7 cellular contexts compared by ENCODE assay signal in genomic region chr18:58541789-58542425, GRCh38.
DNase-seq lines count a peak whose midpoint lies in the region; ATAC-seq and TF ChIP-seq lines count a peak whose summit lies in the region.

No MANE protein-coding gene starts in this region.

- H3K4me1 Mint-ChIP-seq in type B pancreatic cell (ENCODE audit: unreplicated experiment) = peaks cover 56% of the 10 kb centered on the region
- H3K4me1 Mint-ChIP-seq in glutamatergic neuron (ENCODE audit: low read depth, unreplicated experiment) = no peaks in the 10 kb centered on the region

- no peak overlapping the region for H3K4me3 Mint-ChIP-seq in type B pancreatic cell
- H3K4me3 Mint-ChIP-seq in glutamatergic neuron (ENCODE audit: unreplicated experiment) = no peak overlapping the region

- peaks cover 4% of the 10 kb centered on the region for H3K27me3 Mint-ChIP-seq in type B pancreatic cell
- peaks cover 3% of the 10 kb centered on the region for H3K27me3 Mint-ChIP-seq in glutamatergic neuron (ENCODE audit: unreplicated experiment)

- H3K9me3 Mint-ChIP-seq in type B pancreatic cell (peaks cover 10% of the 10 kb centered on the region), glutamatergic neuron (ENCODE audit: unreplicated experiment) (no peaks in the 10 kb centered on the region)

- H3K27ac Mint-ChIP-seq in type B pancreatic cell (peak overlapping the region; percentile 47), glutamatergic neuron (ENCODE audit: unreplicated experiment) (no peak overlapping the region)

- ATAC-seq in GM18511 (IDR thresholded peaks at IDR 0.05; ENCODE audit: unreplicated experiment) (peak; percentile 63), HG02623 (IDR thresholded peaks at IDR 0.05; ENCODE audit: unreplicated experiment) (peak; percentile 47)

- DNase-seq in NCI-H226 (peak; percentile 95), iris pigment epithelial cell (ENCODE audit: low read depth) (peak; percentile 99), type B pancreatic cell (ENCODE audit: extremely low spot score, unreplicated experiment) (no peak), glutamatergic neuron (no peak)
- peak; percentile 32 for DNase-seq in activated effector memory CD4-positive, alpha-beta T cell treated with Interleukin-2 at 50 U/mL for 16 hours

- H3K36me3 Mint-ChIP-seq in type B pancreatic cell (no peaks in the 10 kb centered on the region), glutamatergic neuron (ENCODE audit: unreplicated experiment) (peaks cover 4% of the 10 kb centered on the region)

- TF ChIP-seq CTCF in type B pancreatic cell (conservative IDR thresholded peaks at IDR 0.05) (no peak), glutamatergic neuron (IDR thresholded peaks at IDR 0.05; ENCODE audit: partially characterized antibody, unreplicated experiment) (no peak)

Comparison
In these comparisons a context has a peak if more than half of its experiments do, and no peak if none do; other contexts are left out.
1. DNase-seq: peak in NCI-H226 (single experiment), activated effector memory CD4-positive, alpha-beta T cell treated with Interleukin-2 at 50 U/mL for 16 hours (single experiment) and iris pigment epithelial cell (single experiment); none in type B pancreatic cell (single experiment) and glutamatergic neuron (single experiment).